ENCODE assay signal across 18 cellular contexts in genomic region chr22:22215659-22216449, GRCh38. TPM values are rescaled to one million over a fixed set of nuclear protein-coding genes. Genes with fewer than 3 reads are reported as not detected.
"Had no signal": no experiment of that assay in that cellular context is flagged by ENCODE, and none has a peak within 500 bp of the region (broad histone marks: within the 10 kb centered on the region; RNA-seq: fewer than 3 reads in every experiment).

No MANE protein-coding gene starts in this region.

- DNase-seq: activated CD4-positive, alpha-beta memory T cell treated with anti-CD3 and anti-CD28 coated beads for 36 hours; activated CD4-positive, CD25-positive, alpha-beta regulatory T cell; activated CD8-positive, alpha-beta memory T cell treated with anti-CD3 and anti-CD28 coated beads, Interleukin-2, amount 50 U/mL, for 4 hours; brain microvascular endothelial cell; effector memory CD4-positive, alpha-beta T cell; gastrocnemius medialis; hypothalamus; stimulated activated CD4-positive, alpha-beta T cell treated with anti-CD3 and anti-CD28 coated beads, Interleukin-15, amount 100 ng/mL, for 24 hours; stimulated activated CD4-positive, alpha-beta T cell treated with anti-CD3 and anti-CD28 coated beads, Interleukin-4, amount 100 ng/mL, for 24 hours; tibial artery had no signal

- H3K4me3 ChIP-seq: gastrocnemius medialis, tibial artery, vagina had no signal

- H3K9ac ChIP-seq: parathyroid adenoma had no signal

- H3K36me3 ChIP-seq: brain microvascular endothelial cell, gastrocnemius medialis, tibial artery, vagina had no signal

- H3K9me3 ChIP-seq: gastrocnemius medialis, tibial artery, vagina had no signal

- ATAC-seq: gastrocnemius medialis had no signal

- H3K4me1 ChIP-seq: gastrocnemius medialis, parathyroid adenoma, tibial artery, vagina had no signal

- H2AFZ ChIP-seq: parathyroid adenoma had no signal

- H3K27me3 ChIP-seq: vagina had no signal

- H3K79me2 ChIP-seq: parathyroid adenoma had no signal

- H3K27ac ChIP-seq: brain microvascular endothelial cell, epithelial cell of prostate, gastrocnemius medialis, parathyroid adenoma, tibial artery, vagina had no signal

RNA-seq across cellular contexts. Expression of gene VPREB1, which starts 28.7 kb away (rescaled TPM):
- total RNA-seq: activated CD4-positive, alpha-beta memory T cell treated with anti-CD3 and anti-CD28 coated beads for 36 hours; activated naive CD4-positive, alpha-beta T cell treated with anti-CD3 and anti-CD28 coated beads, Interleukin-2, amount 50 U/mL, for 72 hours; gastrocnemius medialis; lower leg skin; neural crest cell; renal cortical epithelial cell; T-helper 1 cell treated with Interleukin-12 subunit alpha and Interleukin-12 subunit beta and Interleukin-4 antibody, amounts not matched to agents 30 ng/mL and 1 ng/mL, for 36 hours; vagina had no signal
